ENCODE assay signal across 8 cellular contexts in the genomic region with DNA sequence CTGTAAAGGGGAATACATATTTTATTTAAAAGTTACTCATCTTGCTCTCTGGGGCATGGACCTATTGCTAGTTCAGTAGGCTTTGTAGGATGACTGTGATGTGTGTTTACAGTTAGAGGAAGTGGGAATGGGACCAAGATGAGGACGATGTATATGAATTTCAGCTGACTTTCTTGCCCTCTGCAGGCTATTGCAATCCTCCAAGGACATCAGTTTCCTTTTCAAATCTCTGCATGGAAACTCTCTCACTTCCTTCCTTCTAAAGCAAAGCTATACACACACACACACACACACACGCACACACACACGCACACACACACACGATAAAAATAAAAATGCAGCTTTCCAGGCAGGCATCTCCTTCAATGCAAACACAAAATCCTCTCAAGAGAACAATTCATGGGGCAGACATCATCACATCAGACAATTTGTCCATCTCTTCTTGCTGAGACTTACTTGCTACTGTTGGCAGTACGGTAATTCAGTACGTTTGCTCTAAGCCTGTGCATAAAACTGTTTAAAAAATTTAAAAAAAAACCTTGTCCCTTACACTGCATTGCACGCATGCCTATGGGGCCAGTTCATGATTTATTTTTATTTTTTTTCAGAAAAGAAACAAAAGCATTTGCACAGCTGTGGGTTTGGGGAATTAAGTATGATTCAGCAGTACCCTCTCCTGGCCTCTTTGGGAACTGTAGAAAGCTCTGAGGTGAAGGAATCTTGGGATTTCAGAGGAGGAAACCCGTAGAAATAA. TPM values are rescaled to one million over a fixed set of nuclear protein-coding genes. Genes with fewer than 3 reads are reported as not detected.
DNase-seq lines count a peak whose midpoint lies in the region; ATAC-seq, FAIRE-seq and TF ChIP-seq lines count a peak whose summit lies in the region.

No MANE protein-coding gene starts in this region.

- TF ChIP-seq CTCF in parathyroid adenoma (IDR thresholded peaks at IDR 0.05) = peak; percentile 53

- H3K27ac ChIP-seq in parathyroid adenoma = no peak overlapping the region

- H2AFZ ChIP-seq in parathyroid adenoma = peak overlapping the region; percentile 39

- H3K27ac Mint-ChIP-seq in activated CD4-positive, alpha-beta T cell treated with anti-CD3 and anti-CD28 coated beads, Interleukin-2, amount 10 ng/mL, durations not matched to agents 24 days and 14 days = peak overlapping the region; percentile 76
- peak overlapping the region; percentile 59 for H3K27ac Mint-ChIP-seq in activated CD4-positive, alpha-beta memory T cell treated with anti-CD3 and anti-CD28 coated beads for 36 hours

- POLR2A ChIA-PET in activated CD4-positive, alpha-beta memory T cell treated with anti-CD3 and anti-CD28 coated beads for 36 hours (lab: Charles Lee) = interaction anchor here (0.6 to 2.2 kb wide), 16 partner anchors 9 to 479 kb away, joined by 3 to 27 read pairs (median 6); a partner anchor contains a TSS

- H3K4me3 ChIP-seq in parathyroid adenoma (ENCODE audit: low read depth, low read length) = no peak overlapping the region

- H3K36me3 Mint-ChIP-seq in activated CD4-positive, alpha-beta T cell treated with anti-CD3 and anti-CD28 coated beads, Interleukin-2, amount 10 ng/mL, durations not matched to agents 24 days and 14 days (ENCODE audit: low read depth) = peaks cover 2% of the 10 kb centered on the region
- peaks cover 1% of the 10 kb centered on the region for H3K36me3 Mint-ChIP-seq in activated CD4-positive, alpha-beta memory T cell treated with anti-CD3 and anti-CD28 coated beads for 36 hours

- no peaks in the 10 kb centered on the region for H3K36me3 ChIP-seq in parathyroid adenoma (ENCODE audit: control insufficient read depth, insufficient read depth, low read length)

- no peak overlapping the region for H3K9ac ChIP-seq in parathyroid adenoma

- H3K9me3 Mint-ChIP-seq in activated CD4-positive, alpha-beta T cell treated with anti-CD3 and anti-CD28 coated beads, Interleukin-2, amount 10 ng/mL, durations not matched to agents 24 days and 14 days = peaks cover 3% of the 10 kb centered on the region
- no peaks in the 10 kb centered on the region for H3K9me3 Mint-ChIP-seq in activated CD4-positive, alpha-beta memory T cell treated with anti-CD3 and anti-CD28 coated beads for 36 hours

- peak; percentile 72 for FAIRE-seq in frontal cortex (lab: Jason Lieb, UNC)

- H3K9me3 ChIP-seq in parathyroid adenoma (ENCODE audit: control insufficient read depth, low read length) = no peaks in the 10 kb centered on the region

- peaks cover 7% of the 10 kb centered on the region for H3K27me3 Mint-ChIP-seq in activated CD4-positive, alpha-beta T cell treated with anti-CD3 and anti-CD28 coated beads, Interleukin-2, amount 10 ng/mL, durations not matched to agents 24 days and 14 days
- H3K27me3 Mint-ChIP-seq in activated CD4-positive, alpha-beta memory T cell treated with anti-CD3 and anti-CD28 coated beads for 36 hours = peaks cover 4% of the 10 kb centered on the region

- peak overlapping the region; percentile 27 for H3K4me2 ChIP-seq in parathyroid adenoma (ENCODE audit: low read length)

- DNase-seq in activated CD4-positive, alpha-beta T cell treated with anti-CD3 and anti-CD28 coated beads, Interleukin-2, amount 10 ng/mL, durations not matched to agents 24 days and 14 days = peak; percentile 83
- no peak for DNase-seq in activated CD4-positive, alpha-beta T cell treated with anti-CD3 and anti-CD28 coated beads, Interleukin-2, amount 50 U/mL, for 4 hours
- peak; percentile 30 for DNase-seq in NAMALWA (ENCODE audit: low spot score)
- peak; percentile 42 for DNase-seq in activated CD4-positive, alpha-beta memory T cell treated with anti-CD3 and anti-CD28 coated beads for 36 hours
- peak; percentile 26 to 58 for DNase-seq in frontal cortex (ENCODE audit: low spot score in 2 of 2)
- DNase-seq in activated gamma-delta T cell (lab: John Stamatoyannopoulos, UW) = no peak

- H3K27me3 ChIP-seq in parathyroid adenoma (ENCODE audit: control insufficient read depth, insufficient read depth, low read length) = no peaks in the 10 kb centered on the region

- H3K79me2 ChIP-seq in parathyroid adenoma = no peaks in the 10 kb centered on the region

- peak overlapping the region; percentile 63 for H3K4me3 Mint-ChIP-seq in activated CD4-positive, alpha-beta T cell treated with anti-CD3 and anti-CD28 coated beads, Interleukin-2, amount 10 ng/mL, durations not matched to agents 24 days and 14 days
- H3K4me3 Mint-ChIP-seq in activated CD4-positive, alpha-beta memory T cell treated with anti-CD3 and anti-CD28 coated beads for 36 hours = no peak overlapping the region

- no peaks in the 10 kb centered on the region for H3K4me1 ChIP-seq in parathyroid adenoma

- CTCF ChIA-PET in activated CD4-positive, alpha-beta memory T cell treated with anti-CD3 and anti-CD28 coated beads for 36 hours (lab: Charles Lee) = interaction anchor here (0.6 to 2.5 kb wide), 34 partner anchors 8 to 425 kb away, joined by 3 to 26 read pairs (median 6); a partner anchor contains a TSS

- peaks cover 19% of the 10 kb centered on the region for H3K4me1 Mint-ChIP-seq in activated CD4-positive, alpha-beta T cell treated with anti-CD3 and anti-CD28 coated beads, Interleukin-2, amount 10 ng/mL, durations not matched to agents 24 days and 14 days
- peaks cover 33% of the 10 kb centered on the region for H3K4me1 Mint-ChIP-seq in activated CD4-positive, alpha-beta memory T cell treated with anti-CD3 and anti-CD28 coated beads for 36 hours (ENCODE audit: low read depth)

- ATAC-seq in GM18873 (IDR thresholded peaks at IDR 0.05; ENCODE audit: low FRiP score, unreplicated experiment) = no peak

- intact Hi-C loops in activated CD4-positive, alpha-beta T cell treated with anti-CD3 and anti-CD28 coated beads, Interleukin-2, amount 10 ng/mL, durations not matched to agents 24 days and 14 days (cut with micrococcal nuclease) = loop anchor here (1.0 to 2.0 kb wide), 7 partner anchors 15 to 425 kb away; no protein-coding TSS in a partner anchor
- intact Hi-C loops in activated CD4-positive, alpha-beta memory T cell treated with anti-CD3 and anti-CD28 coated beads for 36 hours (cut with micrococcal nuclease) = loop anchor here (1.0 to 2.0 kb wide), 7 partner anchors 21 to 425 kb away; no protein-coding TSS in a partner anchor

RNA-seq across cellular contexts. Expression of a gene that starts 27.2 kb away (rescaled TPM):
- 111 and 114 TPM in 2 replicates for total RNA-seq in activated CD4-positive, alpha-beta T cell treated with anti-CD3 and anti-CD28 coated beads, Interleukin-2, amount 10 ng/mL, durations not matched to agents 24 days and 14 days
- total RNA-seq in activated CD4-positive, alpha-beta memory T cell treated with anti-CD3 and anti-CD28 coated beads for 36 hours = 100 to 1,000 TPM; 187 to 190 TPM
- total RNA-seq in frontal cortex = not detected

RNA-seq across cellular contexts. Expression of a gene that starts 41.8 kb away (rescaled TPM):
- total RNA-seq in activated CD4-positive, alpha-beta T cell treated with anti-CD3 and anti-CD28 coated beads, Interleukin-2, amount 10 ng/mL, durations not matched to agents 24 days and 14 days = 104 TPM in 2 replicates
- 100 to 1,000 TPM; 245 to 254 TPM for total RNA-seq in activated CD4-positive, alpha-beta memory T cell treated with anti-CD3 and anti-CD28 coated beads for 36 hours
- not detected for total RNA-seq in frontal cortex

Comparison
In these comparisons a context has a peak if more than half of its experiments do, and no peak if none do; other contexts are left out.
1. DNase-seq: peak in activated CD4-positive, alpha-beta T cell treated with anti-CD3 and anti-CD28 coated beads, Interleukin-2, amount 10 ng/mL, durations not matched to agents 24 days and 14 days (single experiment), NAMALWA (single experiment), activated CD4-positive, alpha-beta memory T cell treated with anti-CD3 and anti-CD28 coated beads for 36 hours (single experiment) and frontal cortex (2 of 2); none in activated CD4-positive, alpha-beta T cell treated with anti-CD3 and anti-CD28 coated beads, Interleukin-2, amount 50 U/mL, for 4 hours (0 of 2) and activated gamma-delta T cell (single experiment).
2. RNA of a gene that starts 27.2 kb away (total RNA-seq): 187 to 190 TPM in activated CD4-positive, alpha-beta memory T cell treated with anti-CD3 and anti-CD28 coated beads for 36 hours and 111 to 114 TPM in activated CD4-positive, alpha-beta T cell treated with anti-CD3 and anti-CD28 coated beads, Interleukin-2, amount 10 ng/mL, durations not matched to agents 24 days and 14 days; not detected in frontal cortex (single experiment); every median in the first group is over 100 times any median in the second.
3. RNA of a gene that starts 41.8 kb away (total RNA-seq): 245 to 254 TPM in activated CD4-positive, alpha-beta memory T cell treated with anti-CD3 and anti-CD28 coated beads for 36 hours and 104 TPM in activated CD4-positive, alpha-beta T cell treated with anti-CD3 and anti-CD28 coated beads, Interleukin-2, amount 10 ng/mL, durations not matched to agents 24 days and 14 days; not detected in frontal cortex (single experiment); every median in the first group is over 100 times any median in the second.